In the genomic region with DNA sequence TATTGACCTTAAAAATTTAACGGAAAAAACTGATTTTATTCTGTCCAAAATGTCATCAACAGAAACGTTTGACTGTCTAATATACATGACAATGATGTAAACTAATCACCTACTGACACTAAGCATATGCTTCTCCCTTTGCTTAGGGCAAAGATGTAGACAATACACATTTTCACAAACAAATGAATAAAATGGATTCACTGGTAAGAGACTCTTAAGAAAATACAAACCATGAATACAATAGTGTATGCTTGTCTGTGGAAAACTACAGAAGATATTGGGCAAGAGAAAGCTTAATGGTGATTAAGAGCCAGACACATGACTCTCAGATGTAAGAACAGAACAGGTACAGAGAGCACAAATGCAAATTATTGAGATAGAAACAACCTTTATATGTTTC, we compare ENCODE assay signal across 8 cellular contexts.
"Had no signal": no experiment of that assay in that cellular context is flagged by ENCODE, and none has a peak within 500 bp of the region (broad histone marks: within the 10 kb centered on the region; RNA-seq: fewer than 3 reads in every experiment).

No MANE protein-coding gene starts in this region.

- H3K4me1 ChIP-seq: HAP-1 had no signal

- DNase-seq: HFFc6, KBM-7 had no signal

- FAIRE-seq: H1, H54, HTR-8/SVneo had no signal

- H3K36me3 ChIP-seq: HAP-1 had no signal

- H3K9me3 ChIP-seq: HAP-1 had no signal

- H3K4me3 ChIP-seq: GM23338, HAP-1 had no signal

- H3K4me2 ChIP-seq: GM23338 had no signal

- H2AFZ ChIP-seq: GM23338 had no signal

- ATAC-seq: GM23338, HCT116 had no signal
